In the genomic region with DNA sequence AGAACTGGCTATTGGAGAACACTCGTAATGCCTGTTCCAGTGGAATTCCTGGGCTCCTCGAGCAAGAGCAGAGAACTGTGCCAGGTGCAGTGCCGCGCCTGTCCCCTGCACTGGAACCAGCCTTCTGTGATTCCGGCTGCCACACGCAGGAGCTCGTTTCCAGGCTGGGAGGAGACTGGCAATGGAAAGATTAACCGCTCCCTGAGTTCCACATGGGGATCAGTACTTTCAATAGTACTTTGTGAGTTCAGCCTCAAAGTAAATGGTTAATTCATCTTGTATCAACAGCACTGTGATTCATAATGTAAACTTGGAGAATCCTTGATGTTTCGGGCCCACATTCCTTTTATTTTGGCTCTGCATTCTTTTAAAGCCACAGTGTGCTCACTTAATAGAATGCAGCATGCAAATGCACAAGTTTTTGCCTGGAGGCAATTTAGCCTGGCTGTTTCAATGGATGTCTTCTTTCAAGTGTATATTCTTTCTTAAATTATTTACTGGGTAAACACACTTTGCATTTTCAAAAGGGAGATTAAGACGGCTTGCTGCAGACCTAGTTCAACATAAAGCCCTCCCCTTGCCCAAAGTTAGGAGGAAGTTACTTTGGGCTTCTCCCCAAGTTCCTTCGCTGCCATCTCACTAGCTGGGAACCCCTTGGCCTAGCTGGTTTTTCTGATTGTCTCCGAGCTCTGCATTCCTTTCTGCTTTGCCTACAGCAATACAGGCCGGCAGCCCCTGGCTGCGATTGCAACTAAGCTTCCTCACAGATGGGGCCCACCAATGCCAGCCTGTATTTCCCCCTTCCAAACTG, we compare ENCODE assay signal across 9 cellular contexts.
DNase-seq lines count a peak whose midpoint lies in the region; ATAC-seq and TF ChIP-seq lines count a peak whose summit lies in the region.
"Had no signal": no experiment of that assay in that cellular context is flagged by ENCODE, and none has a peak within 500 bp of the region (broad histone marks: within the 10 kb centered on the region; RNA-seq: fewer than 3 reads in every experiment).

No MANE protein-coding gene starts in this region.

- WGBS in SK-N-SH (ENCODE audit: low lambda C conversion rate), result 20% methylated on average over 9 of the region's 14 CpGs
- 29 to 30% methylated on average over 8 to 12 of the region's 14 CpGs for WGBS in gastroesophageal sphincter (ENCODE audit: low coverage in 1 of 2), 2 donors
- 52 to 56% (median 54%) methylated on average over 14 of the region's 14 CpGs for WGBS in psoas muscle, 3 donors

- no peaks in the 10 kb centered on the region for H3K9me3 ChIP-seq in SK-N-SH
- no peaks in the 10 kb centered on the region for H3K9me3 ChIP-seq in gastroesophageal sphincter
- H3K9me3 ChIP-seq in psoas muscle, result no peaks in the 10 kb centered on the region

- ATAC-seq in gastroesophageal sphincter (peak; percentile 69), psoas muscle (peak in 3 of 4 donors; percentile 19 to 33 (median 24)), HG03460 (IDR thresholded peaks at IDR 0.05; ENCODE audit: unreplicated experiment) (no peak), HG02678 (IDR thresholded peaks at IDR 0.05; ENCODE audit: unreplicated experiment) (no peak)
- ATAC-seq in activated naive CD4-positive, alpha-beta T cell treated with anti-CD3 and anti-CD28 coated beads, Interleukin-2, amount 50 U/mL, for 72 hours, result no peak

- H3K27ac ChIP-seq in SK-N-SH (ENCODE audit: low read depth in 2 of 2, low read length in 1 of 2) (peak overlapping the region; percentile 66 to 70; a peak in 3 of 4 replicates), gastroesophageal sphincter (peak overlapping the region in 3 of 4 donors; percentile 22 to 56 (median 49)), psoas muscle (no peak overlapping the region)

- peak; percentile 97 for DNase-seq in ELR (ENCODE audit: low read depth)
- no peak for DNase-seq in SK-N-SH
- no peak for DNase-seq in psoas muscle
- no peak for DNase-seq in T-helper 2 cell
- DNase-seq in activated naive CD4-positive, alpha-beta T cell treated with anti-CD3 and anti-CD28 coated beads, Interleukin-2, amount 50 U/mL, for 72 hours (ENCODE audit: low spot score in 2 of 2), result no peak
- DNase-seq: NCI-H524 treated with DMSO at 0.1 percent for 48 hours had no signal

- no peak overlapping the region for H3K27ac Mint-ChIP-seq in activated naive CD4-positive, alpha-beta T cell treated with anti-CD3 and anti-CD28 coated beads, Interleukin-2, amount 50 U/mL, for 72 hours

- H4K20me1 ChIP-seq in SK-N-SH (ENCODE audit: insufficient read depth), result no peaks in the 10 kb centered on the region

- TF ChIP-seq EP300 in SK-N-SH (IDR thresholded peaks at IDR 0.05; ENCODE audit: borderline replicate concordance in 1 of 2, low read depth in 1 of 2, low read length in 1 of 2) (peak in 1 of 2 experiments; percentile 70; a peak in 1 of 4 replicates), gastroesophageal sphincter (IDR thresholded peaks at IDR 0.05) (no peak)

- no peak for TF ChIP-seq RAD21 in SK-N-SH (IDR thresholded peaks at IDR 0.05; ENCODE audit: low read length)

- H3F3A ChIP-seq in SK-N-SH (replicated peaks; ENCODE audit: insufficient read depth), result peaks cover 23% of the 10 kb centered on the region

- no peak for TF ChIP-seq POLR2A in gastroesophageal sphincter (IDR thresholded peaks at IDR 0.05)

- H3K27me3 ChIP-seq in SK-N-SH (ENCODE audit: insufficient read depth) (no peaks in the 10 kb centered on the region), gastroesophageal sphincter (no peaks in the 10 kb centered on the region), psoas muscle (ENCODE audit: insufficient read depth in 3 of 3, low read length in 2 of 3) (no peaks in the 10 kb centered on the region)

- H3K79me2 ChIP-seq in SK-N-SH (ENCODE audit: insufficient read depth), result no peaks in the 10 kb centered on the region

- CTCF ChIA-PET in SK-N-SH (lab: Yijun Ruan, JAX), result no interaction called here

- TF ChIP-seq CTCF in SK-N-SH (IDR thresholded peaks at IDR 0.05) (no peak), gastroesophageal sphincter (IDR thresholded peaks at IDR 0.05) (no peak), psoas muscle (IDR thresholded peaks at IDR 0.05) (no peak)

- no peaks in the 10 kb centered on the region for H3K9me2 ChIP-seq in SK-N-SH

- POLR2A ChIA-PET in SK-N-SH (lab: Yijun Ruan, JAX), result no interaction called here

- no peak overlapping the region for H3K9ac ChIP-seq in SK-N-SH

- H3K9me3 Mint-ChIP-seq in activated naive CD4-positive, alpha-beta T cell treated with anti-CD3 and anti-CD28 coated beads, Interleukin-2, amount 50 U/mL, for 72 hours, result no peaks in the 10 kb centered on the region

- peak overlapping the region; percentile 75 for H3K4me2 ChIP-seq in SK-N-SH

- H3K36me3 ChIP-seq in SK-N-SH (replicated peaks in 1 of 2; ENCODE audit: control insufficient read depth in 1 of 2, insufficient read depth in 2 of 2, low read length in 1 of 2), result no peaks in the 10 kb centered on the region
- H3K36me3 ChIP-seq in gastroesophageal sphincter, result peaks cover 0 to 4% of the 10 kb centered on the region in 2 donors
- H3K36me3 ChIP-seq in psoas muscle (ENCODE audit: insufficient read depth in 1 of 2, low read depth in 1 of 2), result peaks cover 2 to 3% of the 10 kb centered on the region in 2 donors

- H3K4me1 ChIP-seq in SK-N-SH (ENCODE audit: control insufficient read depth in 1 of 2, insufficient read depth in 2 of 2, low read depth in 1 of 2, low read length in 1 of 2), result peaks cover 2 to 18% of the 10 kb centered on the region in 2 experiments; a peak in 3 of 4 replicates
- H3K4me1 ChIP-seq in gastroesophageal sphincter, result peaks cover 0 to 11% (median 4%) of the 10 kb centered on the region in 3 donors
- no peaks in the 10 kb centered on the region for H3K4me1 ChIP-seq in psoas muscle

- intact Hi-C loops in psoas muscle (cut with DNase I), result no loop called here

- H3K36me3 Mint-ChIP-seq in activated naive CD4-positive, alpha-beta T cell treated with anti-CD3 and anti-CD28 coated beads, Interleukin-2, amount 50 U/mL, for 72 hours, result peaks cover 0 to 21% of the 10 kb centered on the region in 2 donors

- H2AFZ ChIP-seq in SK-N-SH (ENCODE audit: low read depth), result no peak overlapping the region

- peak overlapping the region in 1 of 2 experiments; percentile 45; a peak in 1 of 4 replicates for H3K4me3 ChIP-seq in SK-N-SH (ENCODE audit: low read depth in 2 of 2, low read length in 1 of 2)
- no peak overlapping the region for H3K4me3 ChIP-seq in gastroesophageal sphincter
- no peak overlapping the region for H3K4me3 ChIP-seq in psoas muscle

TF ChIP-seq in SK-N-SH, 30 proteins besides CTCF, POLR2A, EP300 and RAD21 (continues in another document):
- no peak for TF ChIP-seq CHD2 (IDR thresholded peaks at IDR 0.05; ENCODE audit: low read length, partially characterized antibody)
- TF ChIP-seq SMC3 (IDR thresholded peaks at IDR 0.05; ENCODE audit: low read depth, low read length), result no peak
- TF ChIP-seq, protein P1, sequence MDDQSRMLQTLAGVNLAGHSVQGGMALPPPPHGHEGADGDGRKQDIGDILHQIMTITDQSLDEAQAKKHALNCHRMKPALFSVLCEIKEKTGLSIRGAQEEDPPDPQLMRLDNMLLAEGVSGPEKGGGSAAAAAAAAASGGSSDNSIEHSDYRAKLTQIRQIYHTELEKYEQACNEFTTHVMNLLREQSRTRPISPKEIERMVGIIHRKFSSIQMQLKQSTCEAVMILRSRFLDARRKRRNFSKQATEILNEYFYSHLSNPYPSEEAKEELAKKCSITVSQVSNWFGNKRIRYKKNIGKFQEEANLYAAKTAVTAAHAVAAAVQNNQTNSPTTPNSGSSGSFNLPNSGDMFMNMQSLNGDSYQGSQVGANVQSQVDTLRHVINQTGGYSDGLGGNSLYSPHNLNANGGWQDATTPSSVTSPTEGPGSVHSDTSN (IDR thresholded peaks at IDR 0.05), result peak; percentile 84
- TF ChIP-seq GABPA (IDR thresholded peaks at IDR 0.05; ENCODE audit: low read depth), result no peak
- TF ChIP-seq, protein P2, sequence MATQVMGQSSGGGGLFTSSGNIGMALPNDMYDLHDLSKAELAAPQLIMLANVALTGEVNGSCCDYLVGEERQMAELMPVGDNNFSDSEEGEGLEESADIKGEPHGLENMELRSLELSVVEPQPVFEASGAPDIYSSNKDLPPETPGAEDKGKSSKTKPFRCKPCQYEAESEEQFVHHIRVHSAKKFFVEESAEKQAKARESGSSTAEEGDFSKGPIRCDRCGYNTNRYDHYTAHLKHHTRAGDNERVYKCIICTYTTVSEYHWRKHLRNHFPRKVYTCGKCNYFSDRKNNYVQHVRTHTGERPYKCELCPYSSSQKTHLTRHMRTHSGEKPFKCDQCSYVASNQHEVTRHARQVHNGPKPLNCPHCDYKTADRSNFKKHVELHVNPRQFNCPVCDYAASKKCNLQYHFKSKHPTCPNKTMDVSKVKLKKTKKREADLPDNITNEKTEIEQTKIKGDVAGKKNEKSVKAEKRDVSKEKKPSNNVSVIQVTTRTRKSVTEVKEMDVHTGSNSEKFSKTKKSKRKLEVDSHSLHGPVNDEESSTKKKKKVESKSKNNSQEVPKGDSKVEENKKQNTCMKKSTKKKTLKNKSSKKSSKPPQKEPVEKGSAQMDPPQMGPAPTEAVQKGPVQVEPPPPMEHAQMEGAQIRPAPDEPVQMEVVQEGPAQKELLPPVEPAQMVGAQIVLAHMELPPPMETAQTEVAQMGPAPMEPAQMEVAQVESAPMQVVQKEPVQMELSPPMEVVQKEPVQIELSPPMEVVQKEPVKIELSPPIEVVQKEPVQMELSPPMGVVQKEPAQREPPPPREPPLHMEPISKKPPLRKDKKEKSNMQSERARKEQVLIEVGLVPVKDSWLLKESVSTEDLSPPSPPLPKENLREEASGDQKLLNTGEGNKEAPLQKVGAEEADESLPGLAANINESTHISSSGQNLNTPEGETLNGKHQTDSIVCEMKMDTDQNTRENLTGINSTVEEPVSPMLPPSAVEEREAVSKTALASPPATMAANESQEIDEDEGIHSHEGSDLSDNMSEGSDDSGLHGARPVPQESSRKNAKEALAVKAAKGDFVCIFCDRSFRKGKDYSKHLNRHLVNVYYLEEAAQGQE (IDR thresholded peaks at IDR 0.05; ENCODE audit: low read depth, low read length), result no peak
- no peak for TF ChIP-seq GATA2 (CRISPR knock-in tag; IDR thresholded peaks at IDR 0.05)
- no peak for TF ChIP-seq FOXJ3 (CRISPR knock-in tag; IDR thresholded peaks at IDR 0.05)
- TF ChIP-seq ELF1 (IDR thresholded peaks at IDR 0.05), result no peak
- peak; percentile 92 for TF ChIP-seq FOSL2 (IDR thresholded peaks at IDR 0.05; ENCODE audit: borderline replicate concordance, low read depth)
- TF ChIP-seq, protein P3, sequence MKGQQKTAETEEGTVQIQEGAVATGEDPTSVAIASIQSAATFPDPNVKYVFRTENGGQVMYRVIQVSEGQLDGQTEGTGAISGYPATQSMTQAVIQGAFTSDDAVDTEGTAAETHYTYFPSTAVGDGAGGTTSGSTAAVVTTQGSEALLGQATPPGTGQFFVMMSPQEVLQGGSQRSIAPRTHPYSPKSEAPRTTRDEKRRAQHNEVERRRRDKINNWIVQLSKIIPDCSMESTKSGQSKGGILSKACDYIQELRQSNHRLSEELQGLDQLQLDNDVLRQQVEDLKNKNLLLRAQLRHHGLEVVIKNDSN (IDR thresholded peaks at IDR 0.05; ENCODE audit: borderline replicate concordance, low read depth), result no peak
- TF ChIP-seq YY1 (IDR thresholded peaks at IDR 0.05; ENCODE audit: low read depth), result no peak
- TF ChIP-seq NRF1 (IDR thresholded peaks at IDR 0.05; ENCODE audit: low read depth, low read length), result no peak
- TF ChIP-seq MXI1 (IDR thresholded peaks at IDR 0.05; ENCODE audit: low read depth, low read length), result no peak

Comparison
In these comparisons a context has a peak if more than half of its experiments do, and no peak if none do; other contexts are left out.
1. ATAC-seq: peak in gastroesophageal sphincter (single experiment) and psoas muscle (3 of 4); none in HG03460 (single experiment), activated naive CD4-positive, alpha-beta T cell treated with anti-CD3 and anti-CD28 coated beads, Interleukin-2, amount 50 U/mL, for 72 hours (0 of 2) and HG02678 (single experiment).